ENCODE assay signal across 10 cellular contexts in genomic region chr15:89577776-89578115, GRCh38. TPM values are rescaled to one million over a fixed set of nuclear protein-coding genes. Genes with fewer than 3 reads are reported as not detected.
DNase-seq lines count a peak whose midpoint lies in the region; ATAC-seq, FAIRE-seq and TF ChIP-seq lines count a peak whose summit lies in the region.
"Had no signal": no experiment of that assay in that cellular context is flagged by ENCODE, and none has a peak within 500 bp of the region (broad histone marks: within the 10 kb centered on the region; RNA-seq: fewer than 3 reads in every experiment).

No MANE protein-coding gene starts in this region.

- no peak for DNase-seq in astrocyte (ENCODE audit: low read depth)
- no peak for DNase-seq in mesothelial cell of epicardium (ENCODE audit: low spot score in 2 of 2, unreplicated experiment in 2 of 2)
- DNase-seq in NCI-H2227 treated with DMSO at 0.1 percent for 48 hours (lab: John Stamatoyannopoulos, UW), result no peak
- DNase-seq: HCEC 1CT, NCI-H2081 had no signal

- H3K4me3 ChIP-seq in DOHH2 (ENCODE audit: low read length) (peak overlapping the region; percentile 97), HUES48 (ENCODE audit: low read depth, low read length) (peak overlapping the region; percentile 92), astrocyte (ENCODE audit: insufficient read depth, low read depth, low read length) (peak overlapping the region; percentile 26)

- peaks cover 25% of the 10 kb centered on the region for H4K20me1 ChIP-seq in DOHH2 (ENCODE audit: control insufficient read depth, insufficient read depth, low read depth, low read length)
- no peaks in the 10 kb centered on the region for H4K20me1 ChIP-seq in astrocyte (ENCODE audit: insufficient read depth, low read length)

- H3K4me2 ChIP-seq in DOHH2 (ENCODE audit: low read length) (peak overlapping the region; percentile 93), astrocyte (ENCODE audit: low read length) (peak overlapping the region; percentile 80)

- no peak for TF ChIP-seq CTCF in DOHH2 (IDR thresholded peaks at IDR 0.05; ENCODE audit: low read depth, low read length, poor library complexity, severe bottlenecking)
- no peak for TF ChIP-seq CTCF in astrocyte (IDR thresholded peaks at IDR 0.05; ENCODE audit: insufficient read depth, low read depth, low read length)
- no peak for TF ChIP-seq CTCF in mesothelial cell of epicardium (IDR thresholded peaks at IDR 0.05; ENCODE audit: unreplicated experiment)

- H3K9me3 ChIP-seq in DOHH2 (ENCODE audit: control insufficient read depth, insufficient read depth, low read length) (no peaks in the 10 kb centered on the region), HUES48 (ENCODE audit: control insufficient read depth, insufficient read depth, low read length) (no peaks in the 10 kb centered on the region), astrocyte (ENCODE audit: insufficient read depth, low read depth, low read length) (no peaks in the 10 kb centered on the region)
- H3K9me3 ChIP-seq: SJSA1 had no signal

- no peaks in the 10 kb centered on the region for H3F3A ChIP-seq in DOHH2 (ENCODE audit: control insufficient read depth, insufficient read depth)

- peak overlapping the region; percentile 36 for H2AFZ ChIP-seq in astrocyte (ENCODE audit: low read depth, low read length)

- H3K4me1 ChIP-seq in DOHH2 (ENCODE audit: control insufficient read depth, low read length), result peaks cover 50% of the 10 kb centered on the region
- peaks cover 17% of the 10 kb centered on the region for H3K4me1 ChIP-seq in HUES48 (ENCODE audit: control insufficient read depth, insufficient read depth, low read length)
- peaks cover 6% of the 10 kb centered on the region for H3K4me1 ChIP-seq in astrocyte (ENCODE audit: insufficient read depth, low read length)

- no peak overlapping the region for H3K4me3 Mint-ChIP-seq in astrocyte (ENCODE audit: unreplicated experiment)
- H3K4me3 Mint-ChIP-seq in mesothelial cell of epicardium, result peak overlapping the region; percentile 53

- H3K27ac ChIP-seq in DOHH2 (ENCODE audit: low read depth, low read length) (no peak overlapping the region), HUES48 (ENCODE audit: low read depth, low read length) (peak overlapping the region; percentile 72), astrocyte (ENCODE audit: low read depth, low read length) (no peak overlapping the region)
- H3K27ac ChIP-seq: SJSA1 had no signal

- no peak for FAIRE-seq in astrocyte (lab: Jason Lieb, UNC)

- H3K27me3 Mint-ChIP-seq in astrocyte (ENCODE audit: low read depth, unreplicated experiment) (no peaks in the 10 kb centered on the region), mesothelial cell of epicardium (ENCODE audit: low read depth) (no peaks in the 10 kb centered on the region)

- H3K36me3 ChIP-seq in DOHH2 (ENCODE audit: control insufficient read depth, low read length) (peaks cover 70% of the 10 kb centered on the region), HUES48 (ENCODE audit: control insufficient read depth, insufficient read depth, low read length) (peaks cover 43% of the 10 kb centered on the region), astrocyte (ENCODE audit: insufficient read depth, low read length) (no peaks in the 10 kb centered on the region)

- no peaks in the 10 kb centered on the region for H3K27me3 ChIP-seq in DOHH2 (ENCODE audit: control insufficient read depth, low read length)
- no peaks in the 10 kb centered on the region for H3K27me3 ChIP-seq in HUES48 (ENCODE audit: control insufficient read depth, insufficient read depth, low read length)
- H3K27me3 ChIP-seq in astrocyte (ENCODE audit: insufficient read depth, low read length), result no peaks in the 10 kb centered on the region
- H3K27me3 ChIP-seq: SJSA1 had no signal

- no peak overlapping the region for H3K27ac Mint-ChIP-seq in astrocyte (ENCODE audit: unreplicated experiment)
- peak overlapping the region; percentile 71 for H3K27ac Mint-ChIP-seq in mesothelial cell of epicardium

- no peaks in the 10 kb centered on the region for H3K9me2 ChIP-seq in DOHH2 (replicated peaks; ENCODE audit: control insufficient read depth, low read length)

- H3K36me3 Mint-ChIP-seq in astrocyte (ENCODE audit: low read depth, unreplicated experiment) (no peaks in the 10 kb centered on the region), mesothelial cell of epicardium (no peaks in the 10 kb centered on the region)

- peaks cover 81% of the 10 kb centered on the region for H3K79me2 ChIP-seq in DOHH2 (ENCODE audit: control insufficient read depth, low read length)
- peaks cover 71% of the 10 kb centered on the region for H3K79me2 ChIP-seq in astrocyte (ENCODE audit: insufficient read depth, low read length)

- peaks cover 3% of the 10 kb centered on the region for H3K4me1 Mint-ChIP-seq in astrocyte (ENCODE audit: low read depth, unreplicated experiment)
- peaks cover 25% of the 10 kb centered on the region for H3K4me1 Mint-ChIP-seq in mesothelial cell of epicardium

- H3K9ac ChIP-seq in HUES48 (ENCODE audit: low read depth, low read length) (peak overlapping the region; percentile 32), astrocyte (ENCODE audit: low read length) (peak overlapping the region; percentile 56)

- no peak for ATAC-seq in GM19455 (IDR thresholded peaks at IDR 0.05; ENCODE audit: unreplicated experiment)
- no peak for ATAC-seq in HG02678 (IDR thresholded peaks at IDR 0.05; ENCODE audit: unreplicated experiment)

- H3K9me3 Mint-ChIP-seq in astrocyte (ENCODE audit: unreplicated experiment), result no peaks in the 10 kb centered on the region
- no peaks in the 10 kb centered on the region for H3K9me3 Mint-ChIP-seq in mesothelial cell of epicardium

RNA-seq across cellular contexts. Expression of gene TICRR, which starts 2.5 kb away (rescaled TPM):
- 2.8 and 2.9 TPM in 2 replicates for total RNA-seq in astrocyte
- total RNA-seq in mesothelial cell of epicardium, result 9.1 to 10.2 TPM (median 9.9 TPM) in 3 replicates

Comparison
In these comparisons a context has a peak if more than half of its experiments do, and no peak if none do; other contexts are left out.
1. H3K4me3 ChIP-seq: peak in every context shown above with its lines; median percentile 97 in DOHH2; 92 in HUES48; 26 in astrocyte.